In genomic region chr1:202811296-202812175, GRCh38 we compare ENCODE assay signal across 8 cellular contexts. TPM values are rescaled to one million over a fixed set of nuclear protein-coding genes. Genes with fewer than 3 reads are reported as not detected.
A peak's percentile ranks its signal among the peaks of the same experiment; 100 is the strongest.
DNase-seq lines count a peak whose midpoint lies in the region; ATAC-seq and TF ChIP-seq lines count a peak whose summit lies in the region.

No MANE protein-coding gene starts in this region.

- H3K4me2 ChIP-seq in neural cell (ENCODE audit: low read length), result peak overlapping the region; percentile 87

- DNase-seq in NCI-H1105 (lab: John Stamatoyannopoulos, UW) (peak; percentile 18), NCI-H1105 treated with DMSO at 0.1 percent for 48 hours (lab: John Stamatoyannopoulos, UW) (no peak), esophagus squamous epithelium (lab: John Stamatoyannopoulos, UW) (no peak), KG1 (lab: John Stamatoyannopoulos, UW) (no peak), amniotic stem cell (lab: John Stamatoyannopoulos, UW) (no peak)
- DNase-seq in activated CD4-positive, alpha-beta T cell treated with anti-CD3 and anti-CD28 coated beads, Interleukin-2, amount 50 U/mL, for 1 hour, result peak; percentile 20

- no peaks in the 10 kb centered on the region for H3K27me3 ChIP-seq in esophagus squamous epithelium
- no peaks in the 10 kb centered on the region for H3K27me3 ChIP-seq in neural cell (ENCODE audit: insufficient read depth, low read depth, low read length)

- H3K27ac ChIP-seq in esophagus squamous epithelium (peak overlapping the region; percentile 78 to 92 (median 91)), neural cell (ENCODE audit: low read length) (peak overlapping the region; percentile 89)

- H3K9me3 ChIP-seq in esophagus squamous epithelium (no peaks in the 10 kb centered on the region), neural cell (ENCODE audit: low read length) (no peaks in the 10 kb centered on the region)

- no peaks in the 10 kb centered on the region for H3K36me3 ChIP-seq in esophagus squamous epithelium
- no peaks in the 10 kb centered on the region for H3K36me3 ChIP-seq in neural cell (ENCODE audit: insufficient read depth, low read length)

- TF ChIP-seq RAD21 in neural cell (conservative IDR thresholded peaks at IDR 0.05), result no peak

- H3K4me3 ChIP-seq in esophagus squamous epithelium (peak overlapping the region; percentile 47 to 90 (median 72)), neural cell (ENCODE audit: low read length) (peak overlapping the region; percentile 93)

- no peaks in the 10 kb centered on the region for H3F3A ChIP-seq in neural cell (ENCODE audit: insufficient read depth, low read length, poor library complexity, severe bottlenecking)

- H3K9me2 ChIP-seq in neural cell (ENCODE audit: insufficient read depth, low read length), result no peaks in the 10 kb centered on the region

- no peaks in the 10 kb centered on the region for H4K20me1 ChIP-seq in neural cell (ENCODE audit: insufficient read depth)

- intact Hi-C loops in esophagus squamous epithelium (cut with DNase I), result no loop called here

- H3K4me1 ChIP-seq in esophagus squamous epithelium, result peaks cover 16 to 68% (median 19%) of the 10 kb centered on the region in 3 donors

- TF ChIP-seq CTCF in esophagus squamous epithelium (IDR thresholded peaks at IDR 0.05) (no peak), neural cell (IDR thresholded peaks at IDR 0.05; ENCODE audit: poor library complexity, severe bottlenecking) (no peak)

- TF ChIP-seq POLR2A in esophagus squamous epithelium (IDR thresholded peaks at IDR 0.05), result no peak

- peak overlapping the region; percentile 86 for H2AFZ ChIP-seq in neural cell (ENCODE audit: low read depth, low read length)

- no peak for TF ChIP-seq EP300 in neural cell (conservative IDR thresholded peaks at IDR 0.05; ENCODE audit: poor library complexity, severe bottlenecking)

- ATAC-seq in HG03159 (IDR thresholded peaks at IDR 0.05; ENCODE audit: unreplicated experiment), result peak; percentile 10

- peaks cover 40% of the 10 kb centered on the region for H3K79me2 ChIP-seq in neural cell (replicated peaks; ENCODE audit: insufficient read depth, low read length)

- WGBS in esophagus squamous epithelium, 2 donors, result 6 to 8% methylated on average over 25 to 39 of the region's 43 CpGs

- peak overlapping the region; percentile 99 for H3K9ac ChIP-seq in neural cell (ENCODE audit: low read length)

TF ChIP-seq in neural cell, 6 proteins besides CTCF, POLR2A, EP300 and RAD21:
- peak; percentile 69 for TF ChIP-seq MXI1 (conservative IDR thresholded peaks at IDR 0.05; ENCODE audit: poor library complexity, severe bottlenecking)
- no peak for TF ChIP-seq SMC3 (conservative IDR thresholded peaks at IDR 0.05; ENCODE audit: poor library complexity)

RNA-seq across cellular contexts. Expression of gene PCAT6, which starts 0.8 kb away (rescaled TPM):
- 1 to 10 TPM in 2 of 4 donors, under 1 TPM in 2; 0.57 to 1.2 (median 1.1) TPM for total RNA-seq in esophagus squamous epithelium
- polyA plus RNA-seq in neural cell, result 0.76 and 1.5 TPM in 2 replicates
- 1.0 TPM in 1 of 2 replicates, not detected in the other for polyA minus RNA-seq in neural cell

RNA-seq across cellular contexts. Expression of gene KDM5B, which starts 3.3 kb away (rescaled TPM):
- 10 to 100 TPM; 41.2 to 88.9 (median 60.3) TPM for total RNA-seq in esophagus squamous epithelium
- 88.4 and 103 TPM in 2 replicates for polyA plus RNA-seq in neural cell
- polyA minus RNA-seq in neural cell, result 451 and 492 TPM in 2 replicates

Comparison
In these comparisons a context has a peak if more than half of its experiments do, and no peak if none do; other contexts are left out.
1. DNase-seq: peak in NCI-H1105 (single experiment) and activated CD4-positive, alpha-beta T cell treated with anti-CD3 and anti-CD28 coated beads, Interleukin-2, amount 50 U/mL, for 1 hour (single experiment); none in NCI-H1105 treated with DMSO at 0.1 percent for 48 hours (single experiment), esophagus squamous epithelium (single experiment), KG1 (single experiment) and amniotic stem cell (single experiment).